23 cellular contexts compared by ENCODE assay signal in the genomic region with DNA sequence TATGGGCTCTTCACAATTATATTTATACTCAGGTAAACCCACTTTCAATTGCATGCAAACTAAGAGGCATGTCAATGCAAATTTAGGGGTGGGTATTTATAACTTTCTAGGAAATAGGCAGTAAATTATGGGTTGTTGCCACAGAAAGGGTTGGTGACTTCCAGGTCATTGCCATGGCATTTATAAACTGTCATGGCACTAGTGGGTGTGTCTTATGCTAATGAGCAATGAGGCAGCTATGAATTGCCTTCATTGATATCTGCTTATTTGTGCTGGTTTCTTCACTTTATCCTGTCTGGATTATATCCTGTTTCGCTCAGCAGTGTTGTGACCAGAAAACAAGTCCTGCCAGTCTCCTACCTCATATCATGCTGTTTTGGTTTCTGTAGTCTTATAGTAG.
"Had no signal": no experiment of that assay in that cellular context is flagged by ENCODE, and none has a peak within 500 bp of the region (broad histone marks: within the 10 kb centered on the region; RNA-seq: fewer than 3 reads in every experiment).

No MANE protein-coding gene starts in this region.

- H3K27me3 ChIP-seq: neutrophil, right lobe of liver, stomach, thyroid gland, vagina had no signal

- H3K4me3 Mint-ChIP-seq: immature natural killer cell; natural killer cell treated with Interleukin-12 subunit alpha and Interleukin-12 subunit beta and Interleukin-15 and Interleukin-18, amount 100 ng/mL, for 72 hours; neural crest cell had no signal

- ATAC-seq: left ventricle myocardium superior; lower lobe of right lung; natural killer cell treated with Interleukin-12 subunit alpha and Interleukin-12 subunit beta and Interleukin-15 and Interleukin-18, amount 100 ng/mL, for 72 hours; right lobe of liver had no signal

- H3K27ac Mint-ChIP-seq: immature natural killer cell; natural killer cell treated with Interleukin-12 subunit alpha and Interleukin-12 subunit beta and Interleukin-15 and Interleukin-18, amount 100 ng/mL, for 72 hours; progenitor cell of endocrine pancreas had no signal

- H3K9me3 ChIP-seq: lower lobe of right lung, neutrophil, stomach, thyroid gland, vagina had no signal

- H3K27me3 Mint-ChIP-seq: progenitor cell of endocrine pancreas had no signal

- H3K36me3 Mint-ChIP-seq: natural killer cell treated with Interleukin-12 subunit alpha and Interleukin-12 subunit beta and Interleukin-15 and Interleukin-18, amount 100 ng/mL, for 72 hours had no signal

- H3K27ac ChIP-seq: coronary artery, lower lobe of right lung, neutrophil, parathyroid adenoma, right lobe of liver, stomach, thyroid gland, vagina had no signal

- H3K4me1 Mint-ChIP-seq: immature natural killer cell, neural crest cell had no signal

- H3K36me3 ChIP-seq: lower lobe of right lung, neutrophil, right lobe of liver, stomach, thyroid gland, vagina had no signal

- H3K4me1 ChIP-seq: lower lobe of right lung, parathyroid adenoma, right lobe of liver, stomach, thyroid gland, vagina had no signal

- H3K9me3 Mint-ChIP-seq: natural killer cell treated with Interleukin-12 subunit alpha and Interleukin-12 subunit beta and Interleukin-15 and Interleukin-18, amount 100 ng/mL, for 72 hours had no signal

- DNase-seq: dermis blood vessel endothelial cell; effector memory CD4-positive, alpha-beta T cell; erythroblast; hypothalamus; immature natural killer cell; islet precursor cell; left ventricle myocardium superior; lower lobe of right lung; right lobe of liver; small intestine; stimulated activated CD4-positive, alpha-beta T cell treated with anti-CD3 and anti-CD28 coated beads, Interleukin-15, amount 100 ng/mL, for 24 hours; stimulated activated CD4-positive, alpha-beta T cell treated with anti-CD3 and anti-CD28 coated beads, Interleukin-2, amount 100 ng/mL, for 48 hours; stimulated activated naive CD4-positive, alpha-beta T cell treated with Interleukin-2 at 50 U/mL for 16 hours; stomach; thyroid gland; trophoblast cell had no signal

- H3K4me3 ChIP-seq: coronary artery, lower lobe of right lung, right lobe of liver, stomach, thyroid gland, vagina had no signal
